Comparison of ENCODE assay signal across 21 cellular contexts in the genomic region with DNA sequence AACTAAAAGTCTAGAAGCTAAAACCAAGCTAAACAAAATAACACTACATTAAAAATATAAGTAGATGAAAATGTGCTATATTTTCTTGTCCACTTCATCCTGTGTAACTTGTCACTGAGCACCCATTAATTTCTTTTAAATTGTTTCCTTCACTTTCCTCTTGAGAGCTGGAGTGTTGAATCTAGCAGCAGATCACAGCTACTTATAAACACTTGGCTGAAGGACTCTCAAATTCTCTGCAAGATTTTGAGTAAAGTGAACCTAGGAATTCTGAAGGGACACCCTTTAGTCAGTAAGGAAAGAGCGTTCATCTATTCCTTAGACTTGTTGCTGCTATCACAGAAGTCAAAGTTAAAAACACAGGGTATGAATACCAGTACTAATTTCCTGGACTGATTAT.
"Had no signal": no experiment of that assay in that cellular context is flagged by ENCODE, and none has a peak within 500 bp of the region (broad histone marks: within the 10 kb centered on the region; RNA-seq: fewer than 3 reads in every experiment).

No MANE protein-coding gene starts in this region.

- ATAC-seq: left colon; naive thymus-derived CD8-positive, alpha-beta T cell; right lobe of liver; stimulated activated memory B cell treated with anti-CD40 and anti-IgM and Interleukin-4, amounts not matched to agents 10 μg/mL and 1 μg/mL and 100 μg/mL, for 72 hours; stimulated activated naive CD8-positive, alpha-beta T cell treated with anti-CD3 and anti-CD28 coated beads, Interleukin-15, amount 100 ng/mL, for 72 hours had no signal

- H3K9ac ChIP-seq: neural progenitor cell had no signal

- H3K9me3 ChIP-seq: left ventricle myocardium inferior, ovary, right atrium auricular region, right lobe of liver, tibial nerve, uterus had no signal

- H3K4me1 ChIP-seq: left ventricle myocardium inferior, neural progenitor cell, right atrium auricular region, right lobe of liver, tibial nerve, uterus had no signal

- H2AFZ ChIP-seq: neural progenitor cell had no signal

- H3K4me2 ChIP-seq: neural progenitor cell, smooth muscle cell had no signal

- H3K4me3 ChIP-seq: left ventricle myocardium inferior, neural progenitor cell, ovary, right atrium auricular region, right lobe of liver, smooth muscle cell, tibial nerve, uterus had no signal

- H3K27me3 ChIP-seq: neural progenitor cell, ovary, right atrium auricular region, right lobe of liver, tibial nerve, uterus had no signal

- H3K27ac ChIP-seq: left ventricle myocardium inferior, neural progenitor cell, ovary, right atrium auricular region, right lobe of liver, tibial nerve, uterus had no signal

- DNase-seq: hypothalamus; immature natural killer cell; kidney; left colon; left ventricle myocardium inferior; naive thymus-derived CD8-positive, alpha-beta T cell; ovary; right lobe of liver; stimulated activated CD4-positive, alpha-beta T cell treated with anti-CD3 and anti-CD28 coated beads, Interleukin-1b, Interleukin-23, amount 100 ng/mL, for 48 hours; stimulated activated CD4-positive, alpha-beta T cell treated with anti-CD3 and anti-CD28 coated beads, Interleukin-2, amount 100 ng/mL, for 48 hours; stimulated activated CD4-positive, alpha-beta T cell treated with anti-CD3 and anti-CD28 coated beads, Interleukin-4, amount 100 ng/mL, for 4 hours; stimulated activated CD8-positive, alpha-beta memory T cell treated with anti-CD3 and anti-CD28 coated beads, Interleukin-4, amount 100 ng/mL, for 48 hours; stimulated activated naive CD4-positive, alpha-beta T cell treated with Interleukin-2 at 50 U/mL for 16 hours; stimulated activated naive CD8-positive, alpha-beta T cell treated with anti-CD3 and anti-CD28 coated beads, Interleukin-15, amount 100 ng/mL, for 72 hours; substantia nigra; uterus had no signal

- H3K36me3 ChIP-seq: left ventricle myocardium inferior, neural progenitor cell, ovary, right atrium auricular region, right lobe of liver, tibial nerve, uterus had no signal
